Comparison of ENCODE assay signal across 14 cellular contexts in the genomic region with DNA sequence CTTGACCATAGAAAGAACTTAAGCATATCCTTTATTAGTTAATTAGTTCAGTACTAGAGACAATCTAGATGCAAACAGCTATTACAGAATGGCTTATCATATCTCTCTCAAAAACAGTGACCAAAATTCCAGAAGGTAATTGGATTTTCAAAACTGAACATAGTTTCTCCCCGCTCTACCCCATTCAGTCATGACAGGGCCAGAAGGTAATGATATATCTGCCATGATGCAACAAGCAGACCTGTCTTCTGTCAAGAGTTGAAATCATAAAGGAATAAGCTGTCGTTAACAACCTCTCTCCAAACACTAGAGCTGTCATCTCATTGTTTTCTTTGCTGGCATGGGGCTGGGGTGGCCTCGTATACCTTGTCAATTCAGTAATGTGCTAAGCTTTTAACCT.
"Had no signal": no experiment of that assay in that cellular context is flagged by ENCODE, and none has a peak within 500 bp of the region (broad histone marks: within the 10 kb centered on the region; RNA-seq: fewer than 3 reads in every experiment).

No MANE protein-coding gene starts in this region.

- H3K4me1 ChIP-seq: parathyroid adenoma, testis, upper lobe of right lung had no signal

- DNase-seq: activated CD4-positive, alpha-beta memory T cell treated with anti-CD3 and anti-CD28 coated beads for 36 hours; activated gamma-delta T cell treated with Interleukin-2 at 50 U/mL for 16 hours; activated naive CD8-positive, alpha-beta T cell treated with anti-CD3 and anti-CD28 coated beads for 36 hours; activated T-cell treated with anti-CD3 and anti-CD28 coated beads, Interleukin-2, amount 50 U/mL, for 48 hours; brain microvascular endothelial cell; effector memory CD8-positive, alpha-beta T cell; hippocampal formation; kidney glomerular epithelial cell; stimulated activated CD4-positive, alpha-beta T cell treated with anti-CD3 and anti-CD28 coated beads, Interleukin-4, amount 100 ng/mL, for 1 hour; stimulated activated naive CD8-positive, alpha-beta T cell treated with anti-CD3 and anti-CD28 coated beads, Interleukin-15, amount 100 ng/mL, for 72 hours; testis; upper lobe of right lung had no signal

- H3K36me3 ChIP-seq: brain microvascular endothelial cell, upper lobe of right lung had no signal

- H3K79me2 ChIP-seq: parathyroid adenoma had no signal

- ATAC-seq: effector memory CD8-positive, alpha-beta T cell; stimulated activated naive CD8-positive, alpha-beta T cell treated with anti-CD3 and anti-CD28 coated beads, Interleukin-15, amount 100 ng/mL, for 72 hours; upper lobe of right lung had no signal

- H3K27ac ChIP-seq: brain microvascular endothelial cell, epithelial cell of prostate, parathyroid adenoma, testis, upper lobe of right lung had no signal

- H3K4me3 ChIP-seq: testis, upper lobe of right lung had no signal

- H3K27me3 ChIP-seq: brain microvascular endothelial cell, testis, upper lobe of right lung had no signal

- H3K9ac ChIP-seq: parathyroid adenoma had no signal
